In genomic region chr5:83516361-83516760, GRCh38 we compare ENCODE assay signal across 17 cellular contexts. TPM values are rescaled to one million over a fixed set of nuclear protein-coding genes. Genes with fewer than 3 reads are reported as not detected.
"Had no signal": no experiment of that assay in that cellular context is flagged by ENCODE, and none has a peak within 500 bp of the region (broad histone marks: within the 10 kb centered on the region; RNA-seq: fewer than 3 reads in every experiment).

No MANE protein-coding gene starts in this region.

- H3K4me3 ChIP-seq: coronary artery, left lung, neural progenitor cell, tibial nerve had no signal

- H3K9me3 ChIP-seq: left lung, tibial nerve had no signal

- H3K4me1 Mint-ChIP-seq: activated CD4-positive, alpha-beta T cell treated with anti-CD3 and anti-CD28 coated beads for 36 hours; activated naive CD8-positive, alpha-beta T cell treated with anti-CD3 and anti-CD28 coated beads, Interleukin-2, amount 50 U/mL, for 24 hours; neural progenitor cell; stimulated activated naive B cell treated with anti-CD40 and anti-IgM and Interleukin-4, amounts not matched to agents 10 μg/mL and 1 μg/mL and 100 μg/mL, for 72 hours had no signal

- H3K79me2 ChIP-seq: parathyroid adenoma had no signal

- DNase-seq: activated CD4-positive, alpha-beta T cell treated with anti-CD3 and anti-CD28 coated beads for 36 hours; activated CD8-positive, alpha-beta memory T cell treated with anti-CD3 and anti-CD28 coated beads, Interleukin-2, amount 50 U/mL, for 4 hours; activated CD8-positive, alpha-beta T cell treated with anti-CD3 and anti-CD28 coated beads for 36 hours; activated naive CD4-positive, alpha-beta T cell; activated naive CD8-positive, alpha-beta T cell treated with anti-CD3 and anti-CD28 coated beads, Interleukin-2, amount 50 U/mL, for 24 hours; caudate nucleus; effector CD8-positive, alpha-beta T cell; left lung; retina; stimulated activated CD4-positive, alpha-beta T cell treated with anti-CD3 and anti-CD28 coated beads, Interleukin-2, amount 100 ng/mL, for 24 hours; stimulated activated naive B cell treated with anti-CD40 and anti-IgM and Interleukin-4, amounts not matched to agents 10 μg/mL and 1 μg/mL and 100 μg/mL, for 72 hours; T1000 had no signal

- H3K4me1 ChIP-seq: left lung, neural progenitor cell, parathyroid adenoma had no signal

- H3K4me3 Mint-ChIP-seq: activated CD4-positive, alpha-beta T cell treated with anti-CD3 and anti-CD28 coated beads for 36 hours; activated CD8-positive, alpha-beta T cell treated with anti-CD3 and anti-CD28 coated beads for 36 hours; activated naive CD8-positive, alpha-beta T cell treated with anti-CD3 and anti-CD28 coated beads, Interleukin-2, amount 50 U/mL, for 24 hours; neural progenitor cell; stimulated activated naive B cell treated with anti-CD40 and anti-IgM and Interleukin-4, amounts not matched to agents 10 μg/mL and 1 μg/mL and 100 μg/mL, for 72 hours had no signal

- H3K36me3 Mint-ChIP-seq: stimulated activated naive B cell treated with anti-CD40 and anti-IgM and Interleukin-4, amounts not matched to agents 10 μg/mL and 1 μg/mL and 100 μg/mL, for 72 hours had no signal

- H3K27me3 Mint-ChIP-seq: stimulated activated naive B cell treated with anti-CD40 and anti-IgM and Interleukin-4, amounts not matched to agents 10 μg/mL and 1 μg/mL and 100 μg/mL, for 72 hours had no signal

- H3K9me3 Mint-ChIP-seq: activated CD8-positive, alpha-beta T cell treated with anti-CD3 and anti-CD28 coated beads for 36 hours; activated naive CD8-positive, alpha-beta T cell treated with anti-CD3 and anti-CD28 coated beads, Interleukin-2, amount 50 U/mL, for 24 hours; neural progenitor cell; stimulated activated naive B cell treated with anti-CD40 and anti-IgM and Interleukin-4, amounts not matched to agents 10 μg/mL and 1 μg/mL and 100 μg/mL, for 72 hours had no signal

- H3K27ac Mint-ChIP-seq: activated CD4-positive, alpha-beta T cell treated with anti-CD3 and anti-CD28 coated beads for 36 hours; activated CD8-positive, alpha-beta T cell treated with anti-CD3 and anti-CD28 coated beads for 36 hours; activated naive CD8-positive, alpha-beta T cell treated with anti-CD3 and anti-CD28 coated beads, Interleukin-2, amount 50 U/mL, for 24 hours; neural progenitor cell; stimulated activated naive B cell treated with anti-CD40 and anti-IgM and Interleukin-4, amounts not matched to agents 10 μg/mL and 1 μg/mL and 100 μg/mL, for 72 hours had no signal

- H3K27me3 ChIP-seq: left lung, neural progenitor cell, tibial nerve had no signal

- H2AFZ ChIP-seq: neural progenitor cell, parathyroid adenoma had no signal

- ATAC-seq: activated CD4-positive, alpha-beta T cell treated with anti-CD3 and anti-CD28 coated beads for 36 hours; activated CD8-positive, alpha-beta T cell treated with anti-CD3 and anti-CD28 coated beads for 36 hours; activated naive CD8-positive, alpha-beta T cell treated with anti-CD3 and anti-CD28 coated beads, Interleukin-2, amount 50 U/mL, for 24 hours; left lung; stimulated activated naive B cell treated with anti-CD40 and anti-IgM and Interleukin-4, amounts not matched to agents 10 μg/mL and 1 μg/mL and 100 μg/mL, for 72 hours had no signal

- H3K4me2 ChIP-seq: neural progenitor cell had no signal

- H3K27ac ChIP-seq: coronary artery, left lung, neural progenitor cell, parathyroid adenoma, tibial nerve, VCaP had no signal

- H3K9ac ChIP-seq: neural progenitor cell, parathyroid adenoma had no signal

RNA-seq across cellular contexts. Expression of gene VCAN, which starts 44.8 kb away (rescaled TPM):
- total RNA-seq: activated CD4-positive, alpha-beta T cell treated with anti-CD3 and anti-CD28 coated beads for 36 hours; activated CD8-positive, alpha-beta T cell treated with anti-CD3 and anti-CD28 coated beads for 36 hours had no signal
